In the genomic region with DNA sequence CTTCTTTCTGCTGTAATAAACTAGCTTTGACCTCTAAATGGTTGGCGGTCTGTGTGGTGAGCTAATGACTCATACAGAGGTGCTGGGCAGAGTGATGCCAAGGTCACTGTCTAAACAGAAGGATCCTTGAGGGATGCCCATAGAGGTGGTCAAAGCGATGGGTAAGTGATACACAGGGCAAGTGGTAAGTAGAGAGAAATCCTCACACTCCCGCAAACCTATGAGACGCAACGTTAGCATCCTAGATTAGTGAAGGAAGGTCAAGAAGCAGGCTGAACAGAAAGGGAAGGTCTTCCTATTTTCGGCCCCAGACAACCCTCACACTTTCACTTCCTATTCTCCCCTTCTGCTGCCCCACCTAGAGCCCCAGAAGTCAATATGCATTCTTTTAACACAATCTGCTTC, we compare ENCODE assay signal across 9 cellular contexts.
A peak's percentile ranks its signal among the peaks of the same experiment; 100 is the strongest.
DNase-seq lines count a peak whose midpoint lies in the region; ATAC-seq and FAIRE-seq lines count a peak whose summit lies in the region.
"Had no signal": no experiment of that assay in that cellular context is flagged by ENCODE, and none has a peak within 500 bp of the region (broad histone marks: within the 10 kb centered on the region; RNA-seq: fewer than 3 reads in every experiment).

No MANE protein-coding gene starts in this region.

- DNase-seq in Ammon's horn (ENCODE audit: low spot score) (peak; percentile 38), GM19240 (ENCODE audit: insufficient read length, low spot score) (peak; percentile 16), SIG-M5 (lab: John Stamatoyannopoulos, UW) (peak; percentile 39), HTR-8/SVneo (ENCODE audit: insufficient read length, low spot score) (no peak), SHP77 (lab: John Stamatoyannopoulos, UW) (no peak), cerebellum (ENCODE audit: low spot score) (no peak)
- DNase-seq in activated T-cell treated with anti-CD3 and anti-CD28 coated beads, Interleukin-2, amount 50 U/mL, for 1 hour = no peak
- DNase-seq: NCI-H1048 had no signal

- no peak for FAIRE-seq in HTR-8/SVneo (lab: Jason Lieb, UNC)

- ATAC-seq in HG03064 (IDR thresholded peaks at IDR 0.05; ENCODE audit: low read depth, unreplicated experiment) = peak; percentile 81

Comparison
In these comparisons a context has a peak if more than half of its experiments do, and no peak if none do; other contexts are left out.
1. DNase-seq: peak in Ammon's horn (single experiment), GM19240 (single experiment) and SIG-M5 (single experiment); none in HTR-8/SVneo (single experiment), activated T-cell treated with anti-CD3 and anti-CD28 coated beads, Interleukin-2, amount 50 U/mL, for 1 hour (single experiment), SHP77 (0 of 2) and cerebellum (single experiment).